Comparison of ENCODE assay signal across 15 cellular contexts in genomic region chr19:13768510-13768909, GRCh38. TPM values are rescaled to one million over a fixed set of nuclear protein-coding genes. Genes with fewer than 3 reads are reported as not detected.
A peak's percentile ranks its signal among the peaks of the same experiment; 100 is the strongest.
DNase-seq lines count a peak whose midpoint lies in the region; ATAC-seq and TF ChIP-seq lines count a peak whose summit lies in the region.
"Had no signal": no experiment of that assay in that cellular context is flagged by ENCODE, and none has a peak within 500 bp of the region (broad histone marks: within the 10 kb centered on the region; RNA-seq: fewer than 3 reads in every experiment).

No MANE protein-coding gene starts in this region.

- CTCF ChIA-PET in HEK293 (lab: Yijun Ruan, JAX) (interaction anchor here (0.7 kb wide), 1 partner anchor 273 kb away, joined by 3 read pairs; no protein-coding TSS in a partner anchor), RWPE1 (lab: Yijun Ruan, JAX) (interaction anchor here (1.1 kb wide), 1 partner anchor 121 kb away, joined by 3 read pairs; no protein-coding TSS in a partner anchor)

- no peaks in the 10 kb centered on the region for H3K9me3 ChIP-seq in HEK293 (ENCODE audit: control insufficient read depth, insufficient read depth, low read depth, low read length)
- H3K9me3 ChIP-seq: BE2C, HAP-1 had no signal

- TF ChIP-seq CTCF in HEK293 (tag by site-specific recombination; IDR thresholded peaks at IDR 0.05) (no peak), RWPE1 (conservative IDR thresholded peaks at IDR 0.05; ENCODE audit: low read depth) (no peak)

- H3K4me3 ChIP-seq in HEK293 (ENCODE audit: low read depth, low read length) = no peak overlapping the region
- H3K4me3 ChIP-seq: HAP-1 had no signal

- H3K36me3 ChIP-seq in HEK293 (ENCODE audit: control insufficient read depth in 2 of 2, insufficient read depth in 1 of 2, low read length in 2 of 2) = peaks cover 24 to 58% of the 10 kb centered on the region in 2 experiments; a peak in 2 of 3 replicates

- H3K27ac ChIP-seq in HEK293 (ENCODE audit: extremely low read depth, low read depth, low read length) = no peak overlapping the region
- H3K27ac ChIP-seq in RWPE1 = peak overlapping the region; percentile 14

- DNase-seq in RWPE1 (ENCODE audit: low spot score) (no peak), superior temporal gyrus (ENCODE audit: extremely low spot score) (no peak)
- no peak for DNase-seq in activated effector memory CD4-positive, alpha-beta T cell treated with anti-CD3 and anti-CD28 coated beads, Interleukin-2, amount 50 U/mL, for 16 hours
- DNase-seq: ACHN; BE2C; C1 segment of cervical spinal cord; CD4-positive, CD25-positive, alpha-beta regulatory T cell; CD8-positive, alpha-beta memory T cell; COR-L47; GOT3; KBM-7 had no signal

- POLR2A ChIA-PET in HEK293 (lab: Yijun Ruan, JAX) (no interaction called here), RWPE1 (lab: Yijun Ruan, JAX; ENCODE audit: low non-redundant PET) (no interaction called here)

- no peaks in the 10 kb centered on the region for H3K4me1 ChIP-seq in HEK293 (ENCODE audit: control insufficient read depth, insufficient read depth, low read length)
- H3K4me1 ChIP-seq: BE2C had no signal

- ATAC-seq in esophagus mucosa (peak; percentile 3), GM21381 (IDR thresholded peaks at IDR 0.05; ENCODE audit: unreplicated experiment) (no peak)

TF ChIP-seq in HEK293, 187 proteins besides CTCF, POLR2A, EP300 and RAD21:
- TF ChIP-seq KLF9 (tag by site-specific recombination; IDR thresholded peaks at IDR 0.05; ENCODE audit: low read depth) = 0 out of 2 replicates have a peak, but pooled peaks have one; percentile 34
- no peak for TF ChIP-seq WT1 (tag by site-specific recombination; IDR thresholded peaks at IDR 0.05)

RNA-seq across cellular contexts. Expression of gene MRI1, which starts 4.2 kb away (rescaled TPM):
- 22.4 TPM for total RNA-seq in esophagus mucosa

RNA-seq across cellular contexts. Expression of gene C19orf53, which starts 5.7 kb away (rescaled TPM):
- 60.2 TPM for total RNA-seq in esophagus mucosa

RNA-seq across cellular contexts. Expression of gene ZSWIM4, which starts 26.7 kb away (rescaled TPM):
- total RNA-seq in esophagus mucosa = 10.9 TPM
